ENCODE assay signal across 16 cellular contexts in the genomic region with DNA sequence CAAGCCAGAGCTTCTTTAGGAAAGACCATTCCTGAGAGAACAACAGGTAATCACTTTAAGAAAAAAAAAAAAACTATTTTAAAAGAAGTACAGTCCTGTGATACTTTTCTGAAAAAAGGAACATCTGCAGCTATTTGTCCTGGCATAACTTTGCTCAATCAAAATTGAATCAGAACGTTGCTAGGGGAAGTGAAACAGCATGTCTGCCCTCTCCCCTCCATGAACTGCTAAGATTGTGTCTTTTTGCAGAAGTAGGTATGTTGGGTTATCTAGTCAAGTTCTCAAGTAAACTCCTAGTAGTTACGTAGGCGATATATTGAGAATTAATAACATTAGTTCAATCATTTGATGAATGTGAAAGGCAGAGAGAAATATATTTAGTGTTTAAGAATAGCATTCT.
DNase-seq lines count a peak whose midpoint lies in the region; ATAC-seq and TF ChIP-seq lines count a peak whose summit lies in the region.
"Had no signal": no experiment of that assay in that cellular context is flagged by ENCODE, and none has a peak within 500 bp of the region (broad histone marks: within the 10 kb centered on the region; RNA-seq: fewer than 3 reads in every experiment).

No MANE protein-coding gene starts in this region.

- TF ChIP-seq CTCF in vagina (IDR thresholded peaks at IDR 0.05), result no peak
- TF ChIP-seq CTCF in ascending aorta (IDR thresholded peaks at IDR 0.05), result no peak

- POLR2A ChIA-PET in naive thymus-derived CD4-positive, alpha-beta T cell (lab: Charles Lee), result no interaction called here

- intact Hi-C loops in naive thymus-derived CD4-positive, alpha-beta T cell (cut with micrococcal nuclease), result no loop called here
- intact Hi-C loops in vagina (cut with DNase I) (no loop called here), ascending aorta (cut with DNase I) (no loop called here)

- H3K27ac Mint-ChIP-seq in naive thymus-derived CD4-positive, alpha-beta T cell, result no peak overlapping the region
- H3K27ac Mint-ChIP-seq: CD4-positive, CD25-positive, alpha-beta regulatory T cell; stimulated activated naive CD8-positive, alpha-beta T cell treated with anti-CD3 and anti-CD28 coated beads, Interleukin-15, Interleukin-2, amounts not matched to agents 100 ng/mL and 50 ng/mL, for 24 hours; T-helper 1 cell treated with Interleukin-12 subunit alpha and Interleukin-12 subunit beta and Interleukin-4 antibody, amounts not matched to agents 30 μg/mL and 1 μg/mL, for 36 hours had no signal

- no peaks in the 10 kb centered on the region for H3K36me3 Mint-ChIP-seq in naive thymus-derived CD4-positive, alpha-beta T cell
- H3K36me3 Mint-ChIP-seq: CD4-positive, CD25-positive, alpha-beta regulatory T cell had no signal

- TF ChIP-seq POLR2A in vagina (IDR thresholded peaks at IDR 0.05), result no peak

- H3K27me3 Mint-ChIP-seq in naive thymus-derived CD4-positive, alpha-beta T cell, result no peaks in the 10 kb centered on the region
- H3K27me3 Mint-ChIP-seq: CD4-positive, CD25-positive, alpha-beta regulatory T cell; stimulated activated naive CD8-positive, alpha-beta T cell treated with anti-CD3 and anti-CD28 coated beads, Interleukin-15, Interleukin-2, amounts not matched to agents 100 ng/mL and 50 ng/mL, for 24 hours had no signal

- no peaks in the 10 kb centered on the region for H3K36me3 ChIP-seq in naive thymus-derived CD4-positive, alpha-beta T cell (ENCODE audit: control insufficient read depth in 2 of 3, insufficient read depth in 3 of 3, low read length in 3 of 3)
- H3K36me3 ChIP-seq in vagina (no peaks in the 10 kb centered on the region), ascending aorta (no peaks in the 10 kb centered on the region)
- H3K36me3 ChIP-seq: colonic mucosa, sigmoid colon had no signal

- CTCF ChIA-PET in naive thymus-derived CD4-positive, alpha-beta T cell (lab: Charles Lee), result no interaction called here

- no peaks in the 10 kb centered on the region for H3K9me3 ChIP-seq in naive thymus-derived CD4-positive, alpha-beta T cell (ENCODE audit: control insufficient read depth in 2 of 3, low read length in 3 of 3)
- no peaks in the 10 kb centered on the region for H3K9me3 ChIP-seq in vagina
- H3K9me3 ChIP-seq in ascending aorta, result no peaks in the 10 kb centered on the region
- H3K9me3 ChIP-seq: colonic mucosa, sigmoid colon had no signal

- H3K4me1 Mint-ChIP-seq in naive thymus-derived CD4-positive, alpha-beta T cell, result no peaks in the 10 kb centered on the region
- H3K4me1 Mint-ChIP-seq: CD4-positive, CD25-positive, alpha-beta regulatory T cell had no signal

- H3K4me3 Mint-ChIP-seq in naive thymus-derived CD4-positive, alpha-beta T cell, result no peak overlapping the region
- H3K4me3 Mint-ChIP-seq: CD4-positive, CD25-positive, alpha-beta regulatory T cell; stimulated activated naive CD8-positive, alpha-beta T cell treated with anti-CD3 and anti-CD28 coated beads, Interleukin-15, Interleukin-2, amounts not matched to agents 100 ng/mL and 50 ng/mL, for 24 hours; T-helper 1 cell treated with Interleukin-12 subunit alpha and Interleukin-12 subunit beta and Interleukin-4 antibody, amounts not matched to agents 30 μg/mL and 1 μg/mL, for 36 hours had no signal

- peaks cover 0 to 7% (median 2%) of the 10 kb centered on the region in 11 donors for H3K9me3 Mint-ChIP-seq in naive thymus-derived CD4-positive, alpha-beta T cell
- H3K9me3 Mint-ChIP-seq: T-helper 1 cell treated with Interleukin-12 subunit alpha and Interleukin-12 subunit beta and Interleukin-4 antibody, amounts not matched to agents 30 μg/mL and 1 μg/mL, for 36 hours had no signal

- DNase-seq in NOMO-1 treated with dmso at 0.1 percent for 144 hours (lab: John Stamatoyannopoulos, UW; ENCODE audit: unreplicated experiment), result peak; percentile 81
- DNase-seq in naive thymus-derived CD4-positive, alpha-beta T cell, result no peak
- DNase-seq in vagina (ENCODE audit: extremely low spot score in 2 of 2), result no peak
- no peak for DNase-seq in activated T-cell treated with anti-CD3 and anti-CD28 coated beads for 4 hours
- no peak for DNase-seq in ascending aorta (ENCODE audit: low spot score in 2 of 2)
- DNase-seq: activated CD4-positive, alpha-beta T cell treated with anti-CD3 and anti-CD28 coated beads for 48 hours; activated T-cell treated with anti-CD3 and anti-CD28 coated beads, Interleukin-2, amount 50 U/mL, for 48 hours; amniotic stem cell; CD4-positive, CD25-positive, alpha-beta regulatory T cell; colonic mucosa; sigmoid colon had no signal

- ATAC-seq in GM18511 (IDR thresholded peaks at IDR 0.05; ENCODE audit: unreplicated experiment) (peak; percentile 79), HG02870 (IDR thresholded peaks at IDR 0.05; ENCODE audit: unreplicated experiment) (peak; percentile 80)
- peak; percentile 64 for ATAC-seq in naive thymus-derived CD4-positive, alpha-beta T cell
- ATAC-seq: esophagus mucosa had no signal

- no peaks in the 10 kb centered on the region for H3K27me3 ChIP-seq in naive thymus-derived CD4-positive, alpha-beta T cell (ENCODE audit: control insufficient read depth in 2 of 2, insufficient read depth in 2 of 2, low read length in 2 of 2)
- no peaks in the 10 kb centered on the region for H3K27me3 ChIP-seq in vagina
- H3K27me3 ChIP-seq in ascending aorta, result no peaks in the 10 kb centered on the region
- H3K27me3 ChIP-seq: colonic mucosa, sigmoid colon had no signal

- H3K4me3 ChIP-seq in naive thymus-derived CD4-positive, alpha-beta T cell (ENCODE audit: low read length), result no peak overlapping the region
- H3K4me3 ChIP-seq in vagina (no peak overlapping the region), ascending aorta (no peak overlapping the region)
- H3K4me3 ChIP-seq: colonic mucosa, sigmoid colon had no signal

- H3K27ac ChIP-seq in naive thymus-derived CD4-positive, alpha-beta T cell (ENCODE audit: low read depth, low read length), result no peak overlapping the region
- H3K27ac ChIP-seq in vagina (no peak overlapping the region), ascending aorta (no peak overlapping the region)
- H3K27ac ChIP-seq: colonic mucosa, sigmoid colon had no signal

- H3K4me1 ChIP-seq in naive thymus-derived CD4-positive, alpha-beta T cell (ENCODE audit: control insufficient read depth in 2 of 2, insufficient read depth in 2 of 2, low read length in 2 of 2), result no peaks in the 10 kb centered on the region
- H3K4me1 ChIP-seq in vagina (no peaks in the 10 kb centered on the region), ascending aorta (no peaks in the 10 kb centered on the region)
- H3K4me1 ChIP-seq: colonic mucosa, sigmoid colon had no signal
